Comparison of ENCODE assay signal across 21 cellular contexts in the genomic region with DNA sequence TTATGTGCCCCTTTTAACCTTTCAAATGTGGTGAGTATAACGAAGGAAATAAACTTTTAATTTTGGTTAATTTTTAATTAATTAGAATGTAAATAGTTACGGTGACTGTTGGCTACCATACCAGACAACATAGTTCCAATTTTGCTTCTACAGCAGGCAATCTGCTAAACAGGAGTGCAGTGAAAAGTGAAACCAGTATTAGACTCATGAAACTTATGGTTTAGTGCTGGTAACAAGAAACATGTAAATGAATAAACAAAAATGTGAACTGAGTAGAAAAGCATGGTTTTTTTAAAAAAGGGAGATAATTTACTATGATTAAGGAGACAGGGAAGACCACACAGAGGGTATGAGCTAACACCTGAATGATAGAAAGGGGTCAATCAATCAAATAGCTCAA.
A peak's percentile ranks its signal among the peaks of the same experiment; 100 is the strongest.
DNase-seq lines count a peak whose midpoint lies in the region; ATAC-seq and TF ChIP-seq lines count a peak whose summit lies in the region.
"Had no signal": no experiment of that assay in that cellular context is flagged by ENCODE, and none has a peak within 500 bp of the region (broad histone marks: within the 10 kb centered on the region; RNA-seq: fewer than 3 reads in every experiment).

No MANE protein-coding gene starts in this region.

- H3K9ac ChIP-seq in OCI-LY1 (ENCODE audit: low read length) (no peak overlapping the region), colonic mucosa (ENCODE audit: low read depth in 2 of 2, low read length in 2 of 2) (no peak overlapping the region)
- H3K9ac ChIP-seq: KMS-11 had no signal

- H3K27me3 ChIP-seq in OCI-LY1 (ENCODE audit: insufficient read depth, low read length) = no peaks in the 10 kb centered on the region
- H3K27me3 ChIP-seq in ovary = no peaks in the 10 kb centered on the region
- no peaks in the 10 kb centered on the region for H3K27me3 ChIP-seq in colonic mucosa

- TF ChIP-seq CTCF in OCI-LY1 (IDR thresholded peaks at IDR 0.05; ENCODE audit: low read length) (no peak), ovary (IDR thresholded peaks at IDR 0.05) (no peak), colonic mucosa (IDR thresholded peaks at IDR 0.05) (no peak)

- H3F3A ChIP-seq in OCI-LY1 (ENCODE audit: insufficient read depth, low read length) = no peaks in the 10 kb centered on the region

- no peak overlapping the region for H3K4me2 ChIP-seq in OCI-LY1 (ENCODE audit: low read length)
- H3K4me2 ChIP-seq: KMS-11 had no signal

- H3K4me1 ChIP-seq in OCI-LY1 (ENCODE audit: insufficient read depth, low read length, severe bottlenecking) = peaks cover 16% of the 10 kb centered on the region
- H3K4me1 ChIP-seq in ovary (ENCODE audit: insufficient read depth) = no peaks in the 10 kb centered on the region
- H3K4me1 ChIP-seq in colonic mucosa = no peaks in the 10 kb centered on the region
- H3K4me1 ChIP-seq: left ventricle myocardium inferior had no signal

- H3K4me3 ChIP-seq in OCI-LY1 (ENCODE audit: low read depth, low read length, poor library complexity, severe bottlenecking) = no peak overlapping the region
- H3K4me3 ChIP-seq in ovary = no peak overlapping the region
- H3K4me3 ChIP-seq in colonic mucosa = no peak overlapping the region
- H3K4me3 ChIP-seq: left ventricle myocardium inferior, SK-N-MC had no signal

- no peaks in the 10 kb centered on the region for H3K79me2 ChIP-seq in OCI-LY1 (ENCODE audit: insufficient read depth, low read length)

- WGBS in ovary, 3 donors = 53 to 78% (median 66%) methylated on average over 2 of the region's 2 CpGs

- DNase-seq in DMS53 (lab: John Stamatoyannopoulos, UW) = no peak
- DNase-seq in ovary = no peak
- no peak for DNase-seq in colonic mucosa
- DNase-seq in COR-L47 (lab: John Stamatoyannopoulos, UW) = no peak
- DNase-seq: activated CD4-positive, alpha-beta T cell treated with anti-CD3 and anti-CD28 coated beads for 1 hour; activated effector memory CD4-positive, alpha-beta T cell treated with Interleukin-2 at 50 U/mL for 16 hours; left ventricle myocardium inferior; NCI-H1417 treated with DMSO at 0.1 percent for 48 hours; NCI-H2081 treated with DMSO at 0.1 percent for 48 hours; NCI-H226; NCI-H69; RPMI8226; stimulated activated CD4-positive, alpha-beta T cell treated with anti-CD3 and anti-CD28 coated beads, Interleukin-15, amount 100 ng/mL, for 24 hours; stimulated activated naive B cell treated with anti-CD40 and anti-IgM and Interleukin-4, amounts not matched to agents 10 μg/mL and 1 μg/mL and 100 μg/mL, for 72 hours; T-helper 17 cell had no signal

- intact Hi-C loops in ovary (cut with DNase I) = no loop called here
- intact Hi-C loops in colonic mucosa (cut with DNase I) = no loop called here

- peaks cover 27% of the 10 kb centered on the region for H3K9me3 ChIP-seq in OCI-LY1 (ENCODE audit: low read length)
- H3K9me3 ChIP-seq in ovary = no peaks in the 10 kb centered on the region
- no peaks in the 10 kb centered on the region for H3K9me3 ChIP-seq in colonic mucosa

- TF ChIP-seq EP300 in ovary (IDR thresholded peaks at IDR 0.05) = no peak

- H2AFZ ChIP-seq in OCI-LY1 (ENCODE audit: low read length) = peak overlapping the region; percentile 92

- no peaks in the 10 kb centered on the region for H4K20me1 ChIP-seq in OCI-LY1 (ENCODE audit: insufficient read depth, low read length)

- ATAC-seq in GM19372 (IDR thresholded peaks at IDR 0.05; ENCODE audit: low read depth, unreplicated experiment) = peak; percentile 58
- peak; percentile 56 for ATAC-seq in HG02763 (IDR thresholded peaks at IDR 0.05; ENCODE audit: unreplicated experiment)
- ATAC-seq: stimulated activated naive B cell treated with anti-CD40 and anti-IgM and Interleukin-4, amounts not matched to agents 10 μg/mL and 1 μg/mL and 100 μg/mL, for 72 hours; T-helper 17 cell had no signal

- H3K36me3 ChIP-seq in OCI-LY1 (ENCODE audit: insufficient read depth, low read length) (no peaks in the 10 kb centered on the region), ovary (no peaks in the 10 kb centered on the region), colonic mucosa (no peaks in the 10 kb centered on the region)
- H3K36me3 ChIP-seq: left ventricle myocardium inferior had no signal

- H3K27ac ChIP-seq in OCI-LY1 (ENCODE audit: low read depth, low read length, poor library complexity, severe bottlenecking) (no peak overlapping the region), ovary (no peak overlapping the region), colonic mucosa (no peak overlapping the region)
- H3K27ac ChIP-seq: C4-2B, KMS-11, left ventricle myocardium inferior, SK-N-MC had no signal

- no peaks in the 10 kb centered on the region for H3K9me2 ChIP-seq in OCI-LY1 (ENCODE audit: low read depth, low read length)

- TF ChIP-seq POLR2A in ovary (IDR thresholded peaks at IDR 0.05) = no peak
